Comparison of ENCODE assay signal across 15 cellular contexts in the genomic region with DNA sequence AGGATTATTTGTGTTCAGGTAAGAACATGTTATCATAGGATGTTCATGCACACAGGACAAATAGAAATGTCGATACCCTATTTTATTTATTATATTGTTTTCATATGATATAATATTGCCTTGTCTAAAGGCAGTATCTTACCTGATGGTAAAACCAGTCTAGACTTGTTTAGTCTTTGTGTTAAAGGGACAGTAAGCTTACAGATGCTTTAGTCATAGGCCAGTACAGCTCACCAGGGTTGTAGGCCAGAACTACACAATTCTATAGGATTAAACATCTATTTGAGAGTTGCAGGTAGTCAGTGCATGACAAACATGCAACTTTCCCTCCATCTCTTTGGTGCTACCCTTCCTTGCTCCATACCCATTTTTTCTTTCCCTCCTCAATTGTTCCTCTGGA.
"Had no signal": no experiment of that assay in that cellular context is flagged by ENCODE, and none has a peak within 500 bp of the region (broad histone marks: within the 10 kb centered on the region; RNA-seq: fewer than 3 reads in every experiment).

No MANE protein-coding gene starts in this region.

- DNase-seq: activated CD4-positive, alpha-beta T cell treated with anti-CD3 and anti-CD28 coated beads, Interleukin-2, amount 50 U/mL, for 1 hour; activated naive CD4-positive, alpha-beta T cell; activated naive CD8-positive, alpha-beta T cell treated with anti-CD3 and anti-CD28 coated beads, Interleukin-2, amount 10 ng/mL, durations not matched to agents 7 days and 5 days; activated T-cell treated with anti-CD3 and anti-CD28 coated beads for 4 hours; esophagus squamous epithelium; kidney glomerular epithelial cell; stimulated activated CD4-positive, alpha-beta T cell treated with anti-CD3 and anti-CD28 coated beads, Interleukin-1b, Interleukin-23, amount 100 ng/mL, for 48 hours; T-cell; T-helper 9 cell had no signal

- H3K4me3 ChIP-seq: esophagus squamous epithelium, stomach had no signal

- H3K27me3 Mint-ChIP-seq: T-cell had no signal

- H3K36me3 ChIP-seq: brain microvascular endothelial cell, esophagus squamous epithelium, stomach had no signal

- H3K4me1 Mint-ChIP-seq: activated naive CD8-positive, alpha-beta T cell treated with anti-CD3 and anti-CD28 coated beads, Interleukin-2, amount 10 ng/mL, durations not matched to agents 7 days and 5 days had no signal

- H3K9me3 ChIP-seq: esophagus squamous epithelium, stomach had no signal

- H3K27me3 ChIP-seq: brain microvascular endothelial cell, esophagus squamous epithelium, stomach had no signal

- H3K9me3 Mint-ChIP-seq: activated naive CD8-positive, alpha-beta T cell treated with anti-CD3 and anti-CD28 coated beads, Interleukin-2, amount 10 ng/mL, durations not matched to agents 7 days and 5 days; T-cell had no signal

- FAIRE-seq: endometrium, urothelium cell line had no signal

- H3K9ac ChIP-seq: parathyroid adenoma had no signal

- H3K4me3 Mint-ChIP-seq: activated naive CD8-positive, alpha-beta T cell treated with anti-CD3 and anti-CD28 coated beads, Interleukin-2, amount 10 ng/mL, durations not matched to agents 7 days and 5 days; T-cell had no signal

- ATAC-seq: activated CD4-positive, CD25-positive, alpha-beta regulatory T cell treated with anti-CD3 and anti-CD28 coated beads, Interleukin-2, amount 50 U/mL, for 24 hours; T-cell had no signal

- H3K27ac Mint-ChIP-seq: activated naive CD8-positive, alpha-beta T cell treated with anti-CD3 and anti-CD28 coated beads, Interleukin-2, amount 10 ng/mL, durations not matched to agents 7 days and 5 days; T-cell had no signal

- H3K36me3 Mint-ChIP-seq: activated naive CD8-positive, alpha-beta T cell treated with anti-CD3 and anti-CD28 coated beads, Interleukin-2, amount 10 ng/mL, durations not matched to agents 7 days and 5 days; T-cell had no signal

- H3K27ac ChIP-seq: brain microvascular endothelial cell, parathyroid adenoma, stomach had no signal
